Comparison of ENCODE assay signal across 8 cellular contexts in the genomic region with DNA sequence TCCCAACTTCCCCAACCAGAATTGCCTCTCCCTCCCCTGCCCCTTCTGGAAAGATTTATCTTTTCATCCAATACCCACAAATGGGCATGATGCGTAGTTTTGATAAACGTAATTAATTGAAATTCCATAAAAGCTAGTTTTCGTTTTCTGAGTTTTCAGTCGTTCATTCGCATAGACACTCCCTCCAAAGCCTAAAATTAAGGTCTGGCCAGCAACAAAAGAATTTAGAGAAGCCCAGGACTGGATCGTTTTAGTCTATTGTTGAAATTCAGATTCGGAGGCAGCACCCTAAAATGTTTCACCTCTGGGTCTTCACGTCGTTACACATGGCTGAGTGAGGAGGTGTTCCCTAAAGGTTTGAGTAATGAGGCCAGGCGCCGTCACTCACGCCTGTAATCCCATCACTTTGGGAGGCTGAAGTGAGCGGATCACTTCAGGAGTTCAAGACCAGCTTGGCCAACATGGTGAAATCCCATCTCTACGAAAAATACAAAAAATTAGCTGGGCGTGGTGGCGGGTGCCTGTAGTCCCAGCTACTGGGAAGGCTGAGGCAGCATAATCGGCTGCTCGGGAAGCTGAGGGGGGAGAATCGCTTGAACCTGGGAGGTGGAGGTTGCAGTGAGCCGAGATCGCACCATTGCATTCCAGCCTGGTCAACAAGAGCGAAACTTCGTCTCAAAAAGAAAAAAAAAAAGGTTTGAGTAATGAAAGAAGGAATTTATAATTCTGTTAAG. TPM values are rescaled to one million over a fixed set of nuclear protein-coding genes. Genes with fewer than 3 reads are reported as not detected.
DNase-seq lines count a peak whose midpoint lies in the region; ATAC-seq and TF ChIP-seq lines count a peak whose summit lies in the region.

No MANE protein-coding gene starts in this region.

- DNase-seq in CD8-positive, alpha-beta T cell = no peak
- no peak for DNase-seq in effector memory CD8-positive, alpha-beta T cell
- DNase-seq in neuronal stem cell (ENCODE audit: low spot score) (no peak), DMS79 (lab: John Stamatoyannopoulos, UW) (no peak), SW 1271 (lab: John Stamatoyannopoulos, UW) (no peak)

- H3K79me2 ChIP-seq in OCI-LY1 (ENCODE audit: insufficient read depth, low read length) = peaks cover 41% of the 10 kb centered on the region

- H2AFZ ChIP-seq in OCI-LY1 (ENCODE audit: low read length) = peak overlapping the region; percentile 96
- peak overlapping the region; percentile 93 for H2AFZ ChIP-seq in neuronal stem cell (ENCODE audit: low read length)

- H3K27ac Mint-ChIP-seq in CD8-positive, alpha-beta T cell = peak overlapping the region; percentile 96
- peak overlapping the region; percentile 87 to 95 for H3K27ac Mint-ChIP-seq in effector memory CD8-positive, alpha-beta T cell

- no peaks in the 10 kb centered on the region for H3F3A ChIP-seq in OCI-LY1 (ENCODE audit: insufficient read depth, low read length)

- no peaks in the 10 kb centered on the region for H3K36me3 ChIP-seq in CD8-positive, alpha-beta T cell (ENCODE audit: insufficient read depth, low read length)
- H3K36me3 ChIP-seq in OCI-LY1 (ENCODE audit: insufficient read depth, low read length) (peaks cover 12% of the 10 kb centered on the region; the same call in 1 of the 2 replicates), neuronal stem cell (replicated peaks in 1 of 2; ENCODE audit: control insufficient read depth in 2 of 2, insufficient read depth in 2 of 2, low read length in 2 of 2) (peaks cover 2 to 27% of the 10 kb centered on the region in 2 donors)

- H2BK12ac ChIP-seq in neuronal stem cell (ENCODE audit: low read length) = no peak overlapping the region

- TF ChIP-seq CTCF in CD8-positive, alpha-beta T cell (IDR thresholded peaks at IDR 0.05) = no peak
- TF ChIP-seq CTCF in OCI-LY1 (IDR thresholded peaks at IDR 0.05; ENCODE audit: low read length) = 0 out of 2 replicates have a peak, but pooled peaks have one; percentile 7

- CTCF ChIA-PET in CD8-positive, alpha-beta T cell (lab: Charles Lee) = interaction anchor here (0.6 kb wide), 1 partner anchor 439 kb away, joined by 3 read pairs; no protein-coding TSS in a partner anchor

- no peaks in the 10 kb centered on the region for H4K20me1 ChIP-seq in OCI-LY1 (ENCODE audit: insufficient read depth, low read length)

- no peaks in the 10 kb centered on the region for H3K27me3 ChIP-seq in CD8-positive, alpha-beta T cell (ENCODE audit: insufficient read depth, low read length)
- H3K27me3 ChIP-seq in OCI-LY1 (ENCODE audit: insufficient read depth, low read length) (no peaks in the 10 kb centered on the region), neuronal stem cell (ENCODE audit: control insufficient read depth in 3 of 3, insufficient read depth in 3 of 3, low read depth in 1 of 3, low read length in 3 of 3) (no peaks in the 10 kb centered on the region)

- no peak overlapping the region for H2BK15ac ChIP-seq in neuronal stem cell (ENCODE audit: low read length)

- H2BK120ac ChIP-seq in neuronal stem cell (ENCODE audit: low read depth, low read length) = no peak overlapping the region

- no peaks in the 10 kb centered on the region for H3K9me3 ChIP-seq in CD8-positive, alpha-beta T cell (ENCODE audit: low read length)
- H3K9me3 ChIP-seq in OCI-LY1 (ENCODE audit: low read length) = peaks cover 3% of the 10 kb centered on the region; the same call in 1 of the 2 replicates
- H3K9me3 ChIP-seq in neuronal stem cell (replicated peaks in 1 of 2; ENCODE audit: control insufficient read depth in 2 of 2, insufficient read depth in 1 of 2, low read depth in 1 of 2, low read length in 2 of 2) = no peaks in the 10 kb centered on the region

- H2BK5ac ChIP-seq in neuronal stem cell (ENCODE audit: low read length) = no peak overlapping the region

- H3K4me3 Mint-ChIP-seq in CD8-positive, alpha-beta T cell = peak overlapping the region; percentile 96
- peak overlapping the region; percentile 82 to 87 for H3K4me3 Mint-ChIP-seq in effector memory CD8-positive, alpha-beta T cell

- H3K9me3 Mint-ChIP-seq in CD8-positive, alpha-beta T cell = no peaks in the 10 kb centered on the region
- H3K9me3 Mint-ChIP-seq in effector memory CD8-positive, alpha-beta T cell = no peaks in the 10 kb centered on the region

- ATAC-seq in CD8-positive, alpha-beta T cell = no peak
- peak; percentile 1 for ATAC-seq in effector memory CD8-positive, alpha-beta T cell (replicated peaks)
- no peak for ATAC-seq in HG03196 (IDR thresholded peaks at IDR 0.05; ENCODE audit: unreplicated experiment)
- ATAC-seq in GM18909 (IDR thresholded peaks at IDR 0.05; ENCODE audit: poor library complexity, unreplicated experiment) = no peak

- peaks cover 3% of the 10 kb centered on the region for H3K79me1 ChIP-seq in neuronal stem cell (ENCODE audit: low read depth, low read length)

- H3K14ac ChIP-seq in neuronal stem cell (ENCODE audit: low read length) = no peak overlapping the region

- no peak overlapping the region for H2AK5ac ChIP-seq in neuronal stem cell (ENCODE audit: low read depth, low read length)

- H4K8ac ChIP-seq in neuronal stem cell (ENCODE audit: low read depth, low read length) = no peak overlapping the region

- intact Hi-C loops in CD8-positive, alpha-beta T cell (cut with DNase I, micrococcal nuclease) = loop anchor here in 1 of 2 experiments (5.0 kb wide), 1 partner anchor 337 kb away; a partner anchor contains a TSS

- peak overlapping the region; percentile 94 for H3K18ac ChIP-seq in neuronal stem cell (ENCODE audit: low read length)

- H3K4me1 Mint-ChIP-seq in CD8-positive, alpha-beta T cell (ENCODE audit: low read depth) = peaks cover 55% of the 10 kb centered on the region
- peaks cover 31 to 40% of the 10 kb centered on the region in 2 donors for H3K4me1 Mint-ChIP-seq in effector memory CD8-positive, alpha-beta T cell (ENCODE audit: low read depth in 2 of 2)

- H3K4ac ChIP-seq in neuronal stem cell (ENCODE audit: low read length) = no peak overlapping the region

- no peaks in the 10 kb centered on the region for H3K27me3 Mint-ChIP-seq in CD8-positive, alpha-beta T cell (ENCODE audit: low read depth)
- H3K27me3 Mint-ChIP-seq in effector memory CD8-positive, alpha-beta T cell = no peaks in the 10 kb centered on the region

- H3K4me2 ChIP-seq in OCI-LY1 (ENCODE audit: low read length) (peak overlapping the region; percentile 81), neuronal stem cell (ENCODE audit: insufficient read depth, low read length, poor library complexity, severe bottlenecking) (peak overlapping the region; percentile 72)

- H3K9me2 ChIP-seq in OCI-LY1 (ENCODE audit: low read depth, low read length) = no peaks in the 10 kb centered on the region

- peak overlapping the region; percentile 74 for H3K4me3 ChIP-seq in CD8-positive, alpha-beta T cell (ENCODE audit: low read depth, low read length)
- H3K4me3 ChIP-seq in OCI-LY1 (ENCODE audit: low read depth, low read length, poor library complexity, severe bottlenecking) (peak overlapping the region; percentile 88), neuronal stem cell (ENCODE audit: low read length in 2 of 2) (peak overlapping the region; percentile 91 to 93)

- peak overlapping the region; percentile 78 for H3K27ac ChIP-seq in CD8-positive, alpha-beta T cell (ENCODE audit: low read depth, low read length)
- H3K27ac ChIP-seq in OCI-LY1 (ENCODE audit: low read depth, low read length, poor library complexity, severe bottlenecking) = no peak overlapping the region
- H3K27ac ChIP-seq in neuronal stem cell (replicated peaks; ENCODE audit: low read length) = no peak overlapping the region

- H3K4me1 ChIP-seq in CD8-positive, alpha-beta T cell (ENCODE audit: insufficient read depth, low read length) = peaks cover 51% of the 10 kb centered on the region
- H3K4me1 ChIP-seq in OCI-LY1 (ENCODE audit: insufficient read depth, low read length, severe bottlenecking) = peaks cover 33% of the 10 kb centered on the region
- peaks cover 3 to 11% of the 10 kb centered on the region in 2 donors for H3K4me1 ChIP-seq in neuronal stem cell (ENCODE audit: control insufficient read depth in 2 of 2, insufficient read depth in 1 of 2, low read depth in 1 of 2, low read length in 2 of 2)

- H4K91ac ChIP-seq in neuronal stem cell (ENCODE audit: low read depth, low read length, poor library complexity) = no peak overlapping the region

- POLR2A ChIA-PET in CD8-positive, alpha-beta T cell (lab: Charles Lee) = interaction anchor here (0.7 to 3.3 kb wide), 2 partner anchors 85 to 504 kb away, joined by 6 to 19 read pairs; a partner anchor contains a TSS

- no peak overlapping the region for H3K23ac ChIP-seq in neuronal stem cell (ENCODE audit: low read depth, low read length, poor library complexity)

- no CpG with 5 or more reads among the region's 23 CpGs for WGBS in neuronal stem cell (ENCODE audit: extremely low coverage in 2 of 2, insufficient read length in 2 of 2, insufficient replicate concordance in 1 of 2), 2 donors

- peaks cover 18% of the 10 kb centered on the region for H3K36me3 Mint-ChIP-seq in CD8-positive, alpha-beta T cell
- peaks cover 16% of the 10 kb centered on the region for H3K36me3 Mint-ChIP-seq in effector memory CD8-positive, alpha-beta T cell (ENCODE audit: insufficient read depth)

- H3K9ac ChIP-seq in OCI-LY1 (ENCODE audit: low read length) (peak overlapping the region; percentile 92), neuronal stem cell (ENCODE audit: low read depth, low read length, poor library complexity) (no peak overlapping the region)

RNA-seq across cellular contexts. Expression of a gene that starts 0.6 kb away (rescaled TPM):
- total RNA-seq in CD8-positive, alpha-beta T cell = 10 to 100 TPM; 72.2 to 76.3 TPM
- polyA plus RNA-seq in neuronal stem cell (2013, experiment 1 of 2) = 290 TPM
- 288 TPM for polyA plus RNA-seq in neuronal stem cell (2013, experiment 2 of 2)

RNA-seq across cellular contexts. Expression of a gene that starts 16.6 kb away (rescaled TPM):
- total RNA-seq in CD8-positive, alpha-beta T cell = not detected
- not detected for polyA plus RNA-seq in neuronal stem cell (2013, experiment 1 of 2)
- polyA plus RNA-seq in neuronal stem cell (2013, experiment 2 of 2) = not detected

RNA-seq across cellular contexts. Expression of a gene that starts 57.2 kb away (rescaled TPM):
- under 1 TPM in 1 of 2 experiments, not detected in 1; 0.19 TPM for total RNA-seq in CD8-positive, alpha-beta T cell
- 3.0 TPM for polyA plus RNA-seq in neuronal stem cell (2013, experiment 1 of 2)
- polyA plus RNA-seq in neuronal stem cell (2013, experiment 2 of 2) = 3.0 TPM

RNA-seq across cellular contexts. Expression of a gene that starts 59.2 kb away (rescaled TPM):
- total RNA-seq in CD8-positive, alpha-beta T cell = 10 to 100 TPM; 14.2 to 17.5 TPM
- polyA plus RNA-seq in neuronal stem cell (2013, experiment 1 of 2) = 67.7 TPM
- polyA plus RNA-seq in neuronal stem cell (2013, experiment 2 of 2) = 67.9 TPM
